In genomic region chr2:67397143-67397986, GRCh38 we compare ENCODE assay signal across 1 cellular context.
TF ChIP-seq lines count a peak whose summit lies in the region.

Gene ETAA1 (plus strand): TSS chr2:67397333. CDS start chr2:67397449, 116 bp downstream.

TF ChIP-seq in GM12878, 131 proteins besides CTCF, POLR2A, EP300 and RAD21 (continued from another document):
- TF ChIP-seq CEBPB (IDR thresholded peaks at IDR 0.05; ENCODE audit: borderline replicate concordance in 1 of 2, low read depth in 2 of 2, low read length in 2 of 2) = no peak
- TF ChIP-seq PBX3 (IDR thresholded peaks at IDR 0.05; ENCODE audit: insufficient replicate concordance, low read depth, low read length) = no peak
- TF ChIP-seq ZNF207 (IDR thresholded peaks at IDR 0.05; ENCODE audit: borderline replicate concordance) = 0 out of 2 replicates have a peak, but pooled peaks have one; percentile 45
- peak; percentile 73; the same call in 1 of the 2 replicates for TF ChIP-seq RBBP5 (conservative IDR thresholded peaks at IDR 0.05)
- TF ChIP-seq, protein P1, sequence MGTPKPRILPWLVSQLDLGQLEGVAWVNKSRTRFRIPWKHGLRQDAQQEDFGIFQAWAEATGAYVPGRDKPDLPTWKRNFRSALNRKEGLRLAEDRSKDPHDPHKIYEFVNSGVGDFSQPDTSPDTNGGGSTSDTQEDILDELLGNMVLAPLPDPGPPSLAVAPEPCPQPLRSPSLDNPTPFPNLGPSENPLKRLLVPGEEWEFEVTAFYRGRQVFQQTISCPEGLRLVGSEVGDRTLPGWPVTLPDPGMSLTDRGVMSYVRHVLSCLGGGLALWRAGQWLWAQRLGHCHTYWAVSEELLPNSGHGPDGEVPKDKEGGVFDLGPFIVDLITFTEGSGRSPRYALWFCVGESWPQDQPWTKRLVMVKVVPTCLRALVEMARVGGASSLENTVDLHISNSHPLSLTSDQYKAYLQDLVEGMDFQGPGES (IDR thresholded peaks at IDR 0.05) = no peak
- peak; percentile 75; the same call in 1 of the 2 replicates for TF ChIP-seq CBFB (IDR thresholded peaks at IDR 0.05; ENCODE audit: low read depth)
- TF ChIP-seq ZBED1 (IDR thresholded peaks at IDR 0.05; ENCODE audit: borderline replicate concordance) = no peak
- no peak for TF ChIP-seq ZNF24 (IDR thresholded peaks at IDR 0.05)
- TF ChIP-seq KLF5 (IDR thresholded peaks at IDR 0.05; ENCODE audit: partially characterized antibody) = no peak
- TF ChIP-seq PAX5 (IDR thresholded peaks at IDR 0.05; ENCODE audit: borderline replicate concordance, low read depth, low read length) = no peak
- peak; percentile 26; the same call in 1 of the 2 replicates for TF ChIP-seq CBX5 (IDR thresholded peaks at IDR 0.05; ENCODE audit: low read depth)
- TF ChIP-seq IKZF2 (IDR thresholded peaks at IDR 0.05) = peak in 1 of 2 experiments; percentile 35; a peak in 1 of 4 replicates
- TF ChIP-seq TAF1 (IDR thresholded peaks at IDR 0.05; ENCODE audit: borderline replicate concordance, low read depth, low read length) = peak; percentile 96
- peak; percentile 34; the same call in 1 of the 2 replicates for TF ChIP-seq BACH1 (IDR thresholded peaks at IDR 0.05; ENCODE audit: borderline replicate concordance)
- TF ChIP-seq YY1 (IDR thresholded peaks at IDR 0.05; ENCODE audit: low read depth, low read length) = peak; percentile 98
- TF ChIP-seq GATAD2B (conservative IDR thresholded peaks at IDR 0.05; ENCODE audit: low read depth) = peak; percentile 45; the same call in 1 of the 2 replicates
- TF ChIP-seq POLR2AphosphoS5 (IDR thresholded peaks at IDR 0.05; ENCODE audit: low read length) = peak; percentile 87
- peak; percentile 72 for TF ChIP-seq GABPA (IDR thresholded peaks at IDR 0.05; ENCODE audit: low read depth)
- peak; percentile 65; the same call in 1 of the 2 replicates for TF ChIP-seq CHD2 (IDR thresholded peaks at IDR 0.05; ENCODE audit: borderline replicate concordance, low read depth, low read length)
- TF ChIP-seq ASH2L (IDR thresholded peaks at IDR 0.05; ENCODE audit: borderline replicate concordance, low read depth) = peak; percentile 99
- TF ChIP-seq, protein P2, sequence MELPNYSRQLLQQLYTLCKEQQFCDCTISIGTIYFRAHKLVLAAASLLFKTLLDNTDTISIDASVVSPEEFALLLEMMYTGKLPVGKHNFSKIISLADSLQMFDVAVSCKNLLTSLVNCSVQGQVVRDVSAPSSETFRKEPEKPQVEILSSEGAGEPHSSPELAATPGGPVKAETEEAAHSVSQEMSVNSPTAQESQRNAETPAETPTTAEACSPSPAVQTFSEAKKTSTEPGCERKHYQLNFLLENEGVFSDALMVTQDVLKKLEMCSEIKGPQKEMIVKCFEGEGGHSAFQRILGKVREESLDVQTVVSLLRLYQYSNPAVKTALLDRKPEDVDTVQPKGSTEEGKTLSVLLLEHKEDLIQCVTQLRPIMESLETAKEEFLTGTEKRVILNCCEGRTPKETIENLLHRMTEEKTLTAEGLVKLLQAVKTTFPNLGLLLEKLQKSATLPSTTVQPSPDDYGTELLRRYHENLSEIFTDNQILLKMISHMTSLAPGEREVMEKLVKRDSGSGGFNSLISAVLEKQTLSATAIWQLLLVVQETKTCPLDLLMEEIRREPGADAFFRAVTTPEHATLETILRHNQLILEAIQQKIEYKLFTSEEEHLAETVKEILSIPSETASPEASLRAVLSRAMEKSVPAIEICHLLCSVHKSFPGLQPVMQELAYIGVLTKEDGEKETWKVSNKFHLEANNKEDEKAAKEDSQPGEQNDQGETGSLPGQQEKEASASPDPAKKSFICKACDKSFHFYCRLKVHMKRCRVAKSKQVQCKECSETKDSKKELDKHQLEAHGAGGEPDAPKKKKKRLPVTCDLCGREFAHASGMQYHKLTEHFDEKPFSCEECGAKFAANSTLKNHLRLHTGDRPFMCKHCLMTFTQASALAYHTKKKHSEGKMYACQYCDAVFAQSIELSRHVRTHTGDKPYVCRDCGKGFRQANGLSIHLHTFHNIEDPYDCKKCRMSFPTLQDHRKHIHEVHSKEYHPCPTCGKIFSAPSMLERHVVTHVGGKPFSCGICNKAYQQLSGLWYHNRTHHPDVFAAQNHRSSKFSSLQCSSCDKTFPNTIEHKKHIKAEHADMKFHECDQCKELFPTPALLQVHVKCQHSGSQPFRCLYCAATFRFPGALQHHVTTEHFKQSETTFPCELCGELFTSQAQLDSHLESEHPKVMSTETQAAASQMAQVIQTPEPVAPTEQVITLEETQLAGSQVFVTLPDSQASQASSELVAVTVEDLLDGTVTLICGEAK (IDR thresholded peaks at IDR 0.05; ENCODE audit: borderline replicate concordance) = peak; percentile 60; the same call in 1 of the 2 replicates
- no peak for TF ChIP-seq EZH2 (IDR thresholded peaks at IDR 0.05; ENCODE audit: borderline replicate concordance, control insufficient read depth, low read depth, low read length)
- TF ChIP-seq SUPT20H (IDR thresholded peaks at IDR 0.05; ENCODE audit: borderline replicate concordance, control insufficient read depth, low read depth, low read length) = no peak
- TF ChIP-seq SREBF2 (IDR thresholded peaks at IDR 0.05; ENCODE audit: low read length) = no peak
- TF ChIP-seq IRF5 (IDR thresholded peaks at IDR 0.05; ENCODE audit: borderline replicate concordance) = peak; percentile 33; the same call in 1 of the 2 replicates
- TF ChIP-seq RCOR1 (conservative IDR thresholded peaks at IDR 0.05; ENCODE audit: low read depth, low read length) = no peak
- TF ChIP-seq RFX5 (IDR thresholded peaks at IDR 0.05; ENCODE audit: low read depth, low read length) = no peak; the same call in 1 of the 2 replicates
- no peak for TF ChIP-seq MYC (IDR thresholded peaks at IDR 0.05; ENCODE audit: insufficient read depth, insufficient read length, insufficient replicate concordance, low read length, severe bottlenecking)
- TF ChIP-seq, protein P3, sequence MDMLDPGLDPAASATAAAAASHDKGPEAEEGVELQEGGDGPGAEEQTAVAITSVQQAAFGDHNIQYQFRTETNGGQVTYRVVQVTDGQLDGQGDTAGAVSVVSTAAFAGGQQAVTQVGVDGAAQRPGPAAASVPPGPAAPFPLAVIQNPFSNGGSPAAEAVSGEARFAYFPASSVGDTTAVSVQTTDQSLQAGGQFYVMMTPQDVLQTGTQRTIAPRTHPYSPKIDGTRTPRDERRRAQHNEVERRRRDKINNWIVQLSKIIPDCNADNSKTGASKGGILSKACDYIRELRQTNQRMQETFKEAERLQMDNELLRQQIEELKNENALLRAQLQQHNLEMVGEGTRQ (IDR thresholded peaks at IDR 0.05; ENCODE audit: borderline replicate concordance, low read depth, low read length) = no peak
- peak; percentile 39; the same call in 1 of the 2 replicates for TF ChIP-seq HCFC1 (IDR thresholded peaks at IDR 0.05; ENCODE audit: low read length)
- peak; percentile 59; the same call in 1 of the 2 replicates for TF ChIP-seq NBN (IDR thresholded peaks at IDR 0.05)
- peak; percentile 7 for TF ChIP-seq SP1 (IDR thresholded peaks at IDR 0.05; ENCODE audit: low read depth, low read length)
- TF ChIP-seq IKZF1 (conservative IDR thresholded peaks at IDR 0.05) = peak; percentile 70
- TF ChIP-seq SIN3A (IDR thresholded peaks at IDR 0.05; ENCODE audit: low read depth, low read length) = no peak
- TF ChIP-seq PML (IDR thresholded peaks at IDR 0.05; ENCODE audit: low read length) = peak; percentile 81; the same call in 1 of the 2 replicates
- TF ChIP-seq SPI1 (IDR thresholded peaks at IDR 0.05; ENCODE audit: borderline replicate concordance, insufficient read depth, low read depth, low read length) = peak; percentile 82
- TF ChIP-seq RB1 (IDR thresholded peaks at IDR 0.05; ENCODE audit: borderline replicate concordance) = peak; percentile 82; the same call in 1 of the 2 replicates
- no peak for TF ChIP-seq ESRRA (IDR thresholded peaks at IDR 0.05; ENCODE audit: low read length)
- TF ChIP-seq BHLHE40 (IDR thresholded peaks at IDR 0.05; ENCODE audit: borderline replicate concordance in 1 of 2, low read depth in 2 of 2, low read length in 1 of 2) = peak in 1 of 2 experiments; percentile 36; a peak in 1 of 4 replicates
- TF ChIP-seq RELA (IDR thresholded peaks at IDR 0.05; ENCODE audit: borderline replicate concordance, partially characterized antibody) = peak; percentile 10
